Comparison of ENCODE assay signal across 15 cellular contexts in the genomic region with DNA sequence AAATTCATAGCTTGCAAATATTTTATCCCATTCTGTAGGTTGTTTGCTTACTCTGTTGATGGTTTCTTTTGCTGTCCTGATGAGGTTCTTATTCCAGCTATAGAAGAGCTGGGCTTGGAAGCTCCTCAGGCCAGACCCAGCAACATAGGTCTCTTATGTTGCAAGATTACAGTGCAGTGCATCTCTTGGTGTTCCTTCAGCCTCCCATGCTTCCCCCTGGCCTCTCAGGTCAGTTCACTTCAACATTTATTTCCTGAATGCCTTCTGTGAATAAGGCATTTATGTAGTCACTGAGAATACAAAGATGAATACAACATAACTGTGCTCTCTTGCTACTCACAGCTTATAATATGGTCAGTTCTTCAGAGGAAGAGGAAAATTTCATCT.
DNase-seq lines count a peak whose midpoint lies in the region; ATAC-seq and TF ChIP-seq lines count a peak whose summit lies in the region.
"Had no signal": no experiment of that assay in that cellular context is flagged by ENCODE, and none has a peak within 500 bp of the region (broad histone marks: within the 10 kb centered on the region; RNA-seq: fewer than 3 reads in every experiment).

No MANE protein-coding gene starts in this region.

- no peak overlapping the region for H3K27ac ChIP-seq in foreskin keratinocyte

- peaks cover 7% of the 10 kb centered on the region for H3K4me1 ChIP-seq in foreskin keratinocyte
- H3K4me1 ChIP-seq: HAP-1 had no signal

- no peaks in the 10 kb centered on the region for H3K27me3 ChIP-seq in foreskin keratinocyte

- TF ChIP-seq CTCF in foreskin keratinocyte (conservative IDR thresholded peaks at IDR 0.05) = no peak

- peak; percentile 7 to 18 for ATAC-seq in activated CD4-positive, CD25-positive, alpha-beta regulatory T cell treated with anti-CD3 and anti-CD28 coated beads, Interleukin-2, amount 50 U/mL, for 24 hours
- peak; percentile 34 for ATAC-seq in GM21390 (IDR thresholded peaks at IDR 0.05; ENCODE audit: unreplicated experiment)
- ATAC-seq in HG03520 (IDR thresholded peaks at IDR 0.05; ENCODE audit: unreplicated experiment) = peak; percentile 22
- peak; percentile 55 for ATAC-seq in foreskin keratinocyte
- no peak for ATAC-seq in HG03439 (IDR thresholded peaks at IDR 0.05; ENCODE audit: unreplicated experiment)

- no peak for DNase-seq in activated CD4-positive, CD25-positive, alpha-beta regulatory T cell (lab: John Stamatoyannopoulos, UW)
- no peak for DNase-seq in foreskin keratinocyte
- no peak for DNase-seq in iPS-NIHi11 (ENCODE audit: low spot score)
- DNase-seq in nucleus accumbens (lab: John Stamatoyannopoulos, UW) = no peak
- DNase-seq: activated naive CD4-positive, alpha-beta T cell treated with anti-CD3 and anti-CD28 coated beads, Interleukin-2, amount 50 U/mL, for 16 hours; central memory CD4-positive, alpha-beta T cell; hippocampal formation; Kasumi-1; NCI-H2081 treated with DMSO at 0.1 percent for 48 hours; stimulated activated CD8-positive, alpha-beta memory T cell treated with anti-CD3 and anti-CD28 coated beads, Interleukin-4, amount 100 ng/mL, for 48 hours had no signal
